ENCODE assay signal across 1 cellular context in genomic region chr2:75516378-75517122, GRCh38.
TF ChIP-seq lines count a peak whose summit lies in the region.

No MANE protein-coding gene starts in this region.

TF ChIP-seq in HepG2, 621 proteins besides CTCF, POLR2A, EP300 and RAD21 (continued from another document and continues in another):
- 0 out of 2 replicates have a peak, but pooled peaks have one; percentile 30 for TF ChIP-seq DDIT3 (CRISPR knock-in tag; IDR thresholded peaks at IDR 0.05)
- peak; percentile 67; the same call in 1 of the 2 replicates for TF ChIP-seq RARG (CRISPR knock-in tag; IDR thresholded peaks at IDR 0.05; ENCODE audit: low read depth)
- peak; percentile 86 for TF ChIP-seq ZBTB43 (CRISPR knock-in tag; conservative IDR thresholded peaks at IDR 0.05)
- TF ChIP-seq POLR2G (IDR thresholded peaks at IDR 0.05; ENCODE audit: low read depth, low read length): peak; percentile 64
- 0 out of 2 replicates have a peak, but pooled peaks have one; percentile 26 for TF ChIP-seq HNRNPL (IDR thresholded peaks at IDR 0.05; ENCODE audit: low read depth, low read length)
- peak; percentile 46; the same call in 1 of the 2 replicates for TF ChIP-seq ZNF143 (CRISPR knock-in tag; IDR thresholded peaks at IDR 0.05)
- TF ChIP-seq PLSCR1 (CRISPR knock-in tag; IDR thresholded peaks at IDR 0.05; ENCODE audit: borderline replicate concordance): no peak; the same call in 1 of the 2 replicates
- no peak for TF ChIP-seq NPAS2 (CRISPR knock-in tag; IDR thresholded peaks at IDR 0.05; ENCODE audit: borderline replicate concordance)
- no peak for TF ChIP-seq ZNF562 (CRISPR knock-in tag; IDR thresholded peaks at IDR 0.05; ENCODE audit: borderline replicate concordance)
- TF ChIP-seq HOXA5 (CRISPR knock-in tag; IDR thresholded peaks at IDR 0.05): peak; percentile 86; the same call in 1 of the 2 replicates
- no peak for TF ChIP-seq ZNF10 (CRISPR knock-in tag; IDR thresholded peaks at IDR 0.05; ENCODE audit: borderline replicate concordance, low read depth)
- peak; percentile 76 for TF ChIP-seq CCDC6 (CRISPR knock-in tag; IDR thresholded peaks at IDR 0.05)
- TF ChIP-seq ZNF205 (CRISPR knock-in tag; IDR thresholded peaks at IDR 0.05): peak; percentile 85; the same call in 1 of the 2 replicates
- peak; percentile 37; the same call in 1 of the 2 replicates for TF ChIP-seq CREB3 (CRISPR knock-in tag; IDR thresholded peaks at IDR 0.05)
- peak; percentile 70 for TF ChIP-seq ZBTB26 (CRISPR knock-in tag; IDR thresholded peaks at IDR 0.05; ENCODE audit: borderline replicate concordance)
- TF ChIP-seq HNF4G (IDR thresholded peaks at IDR 0.05; ENCODE audit: borderline replicate concordance, low read depth, low read length): peak; percentile 87; the same call in 1 of the 2 replicates
- peak; percentile 77; the same call in 1 of the 2 replicates for TF ChIP-seq HNF4G (CRISPR knock-in tag; IDR thresholded peaks at IDR 0.05; ENCODE audit: borderline replicate concordance, low read depth)
- TF ChIP-seq U2AF1 (optimal IDR thresholded peaks at IDR 0.05; ENCODE audit: low read depth, low read length): no peak
- TF ChIP-seq ADNP (CRISPR knock-in tag; IDR thresholded peaks at IDR 0.05): no peak
- peak; percentile 67; the same call in 1 of the 2 replicates for TF ChIP-seq KLF6 (CRISPR knock-in tag; IDR thresholded peaks at IDR 0.05)
- peak; percentile 76; the same call in 1 of the 2 replicates for TF ChIP-seq ZNF580 (CRISPR knock-in tag; IDR thresholded peaks at IDR 0.05; ENCODE audit: borderline replicate concordance, low read depth)
- TF ChIP-seq ZFP36L1 (CRISPR knock-in tag; IDR thresholded peaks at IDR 0.05): peak; percentile 65; the same call in 1 of the 2 replicates
- TF ChIP-seq MATR3 (CRISPR knock-in tag; IDR thresholded peaks at IDR 0.05): no peak
- no peak for TF ChIP-seq ZNF615 (CRISPR knock-in tag; IDR thresholded peaks at IDR 0.05; ENCODE audit: borderline replicate concordance)
- TF ChIP-seq CBFB (CRISPR knock-in tag; IDR thresholded peaks at IDR 0.05): peak; percentile 89
- peak; percentile 96; the same call in 1 of the 2 replicates for TF ChIP-seq ZFP37 (CRISPR knock-in tag; IDR thresholded peaks at IDR 0.05; ENCODE audit: borderline replicate concordance)
- no peak for TF ChIP-seq EEA1 (CRISPR knock-in tag; IDR thresholded peaks at IDR 0.05; ENCODE audit: borderline replicate concordance)
- no peak for TF ChIP-seq SOX6 (IDR thresholded peaks at IDR 0.05)
- peak; percentile 97 for TF ChIP-seq SOX6 (CRISPR knock-in tag; IDR thresholded peaks at IDR 0.05)
- TF ChIP-seq ZUFSP (CRISPR knock-in tag; IDR thresholded peaks at IDR 0.05; ENCODE audit: borderline replicate concordance): no peak
- TF ChIP-seq ZBTB2 (CRISPR knock-in tag; IDR thresholded peaks at IDR 0.05; ENCODE audit: low read depth): no peak
- peak in 1 of 2 experiments; percentile 82; a peak in 2 of 4 replicates for TF ChIP-seq REST (IDR thresholded peaks at IDR 0.05; ENCODE audit: borderline replicate concordance in 1 of 2, low read depth in 1 of 2, low read length in 2 of 2)
- no peak for TF ChIP-seq PRDM15 (CRISPR knock-in tag; IDR thresholded peaks at IDR 0.05)
- no peak for TF ChIP-seq CHD2 (IDR thresholded peaks at IDR 0.05; ENCODE audit: low read depth, low read length)
- peak; percentile 89 for TF ChIP-seq PRDM10 (CRISPR knock-in tag; IDR thresholded peaks at IDR 0.05; ENCODE audit: low read depth)
- no peak for TF ChIP-seq ZNF30 (CRISPR knock-in tag; IDR thresholded peaks at IDR 0.05)
- peak; percentile 47 for TF ChIP-seq MYC (CRISPR knock-in tag; IDR thresholded peaks at IDR 0.05; ENCODE audit: borderline replicate concordance)
- peak; percentile 93 for TF ChIP-seq RBM22 (optimal IDR thresholded peaks at IDR 0.05; ENCODE audit: low read length)
- no peak for TF ChIP-seq ZNF550 (CRISPR knock-in tag; IDR thresholded peaks at IDR 0.05; ENCODE audit: borderline replicate concordance)
